Comparison of ENCODE assay signal across 8 cellular contexts in the genomic region with DNA sequence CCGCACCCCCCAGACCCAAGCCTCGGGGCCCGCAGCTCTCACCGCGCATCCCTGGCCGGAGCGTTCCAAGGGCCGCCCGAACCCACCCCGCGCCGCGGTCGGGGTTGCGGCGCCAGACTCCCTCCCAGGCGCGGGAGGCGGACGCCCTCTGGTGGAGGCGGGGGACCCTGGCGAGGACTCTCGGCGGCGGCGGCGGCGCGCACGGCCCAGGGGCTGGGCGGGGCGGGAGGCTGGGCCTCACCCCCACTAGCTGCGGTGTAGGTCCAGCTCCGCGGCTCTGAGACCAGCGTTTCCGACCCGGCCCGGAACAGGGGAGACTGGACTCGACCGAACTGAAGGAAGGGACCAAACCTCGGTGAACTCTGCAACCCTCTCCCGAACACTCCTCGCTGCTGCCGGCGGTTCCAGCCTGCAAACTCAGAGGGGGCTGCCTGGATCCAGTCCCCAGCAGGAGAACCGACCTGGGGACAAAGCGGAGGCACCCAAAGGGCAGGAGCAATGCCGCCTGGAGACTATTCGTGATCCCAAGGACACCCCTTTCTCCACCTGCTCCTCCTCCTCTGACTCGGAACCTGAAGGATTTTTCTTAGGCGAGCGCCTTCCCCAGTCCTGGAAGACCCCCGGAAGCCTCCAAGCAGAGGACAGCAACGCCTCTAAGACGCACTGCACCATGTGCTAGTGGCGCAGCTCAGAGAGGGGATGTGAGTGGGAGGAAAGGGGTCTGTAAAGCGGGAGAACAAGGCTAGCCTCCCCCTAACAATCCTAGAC. TPM values are rescaled to one million over a fixed set of nuclear protein-coding genes. Genes with fewer than 3 reads are reported as not detected.
DNase-seq lines count a peak whose midpoint lies in the region; ATAC-seq and TF ChIP-seq lines count a peak whose summit lies in the region.

No MANE protein-coding gene starts in this region.

- WGBS in ectodermal cell, 2 experiments: 1% methylated on average over 58 of the region's 58 CpGs

- H3K4me1 Mint-ChIP-seq in activated CD8-positive, alpha-beta T cell treated with anti-CD3 and anti-CD28 coated beads, Interleukin-2, amount 10 ng/mL, durations not matched to agents 7 days and 5 days (ENCODE audit: low read depth): peaks cover 22% of the 10 kb centered on the region

- peak overlapping the region; percentile 98 for H3K27ac Mint-ChIP-seq in activated CD8-positive, alpha-beta T cell treated with anti-CD3 and anti-CD28 coated beads, Interleukin-2, amount 10 ng/mL, durations not matched to agents 7 days and 5 days

- no peaks in the 10 kb centered on the region for H3K9me3 Mint-ChIP-seq in activated CD8-positive, alpha-beta T cell treated with anti-CD3 and anti-CD28 coated beads, Interleukin-2, amount 10 ng/mL, durations not matched to agents 7 days and 5 days (ENCODE audit: insufficient read depth)

- H3K36me3 ChIP-seq in BE2C: peaks cover 22% of the 10 kb centered on the region
- peaks cover 13% of the 10 kb centered on the region for H3K36me3 ChIP-seq in ectodermal cell (ENCODE audit: control insufficient read depth, insufficient read depth, low read length)

- peak; percentile 69 for ATAC-seq in HG03432 (IDR thresholded peaks at IDR 0.05; ENCODE audit: unreplicated experiment)
- ATAC-seq in activated CD8-positive, alpha-beta T cell treated with anti-CD3 and anti-CD28 coated beads, Interleukin-2, amount 10 ng/mL, durations not matched to agents 7 days and 5 days: peak; percentile 74

- DNase-seq in BE2C: peak; percentile 91
- peak; percentile 88 for DNase-seq in NCI-H82 (lab: John Stamatoyannopoulos, UW)
- DNase-seq in activated CD8-positive, alpha-beta T cell treated with anti-CD3 and anti-CD28 coated beads, Interleukin-2, amount 10 ng/mL, durations not matched to agents 7 days and 5 days: peak; percentile 90
- DNase-seq in lung microvascular endothelial cell (ENCODE audit: low read depth in 2 of 2): peak; percentile 85 to 89
- DNase-seq in stimulated activated CD4-positive, alpha-beta T cell treated with anti-CD3 and anti-CD28 coated beads, TNF-alpha, amount 100 ng/mL, for 4 hours (ENCODE audit: low read depth in 3 of 3): peak; percentile 73 to 90 (median 79)

- H3K4me3 Mint-ChIP-seq in activated CD8-positive, alpha-beta T cell treated with anti-CD3 and anti-CD28 coated beads, Interleukin-2, amount 10 ng/mL, durations not matched to agents 7 days and 5 days: peak overlapping the region; percentile 93

- H3K9me3 ChIP-seq in BE2C: no peaks in the 10 kb centered on the region
- no peaks in the 10 kb centered on the region for H3K9me3 ChIP-seq in ectodermal cell (ENCODE audit: control insufficient read depth, low read length)

- CTCF ChIA-PET in activated CD8-positive, alpha-beta T cell treated with anti-CD3 and anti-CD28 coated beads, Interleukin-2, amount 10 ng/mL, durations not matched to agents 7 days and 5 days (lab: Charles Lee): interaction anchor here (0.8 to 14.3 kb wide), 38 partner anchors 9 to 777 kb away, joined by 3 to 286 read pairs (median 6); partner anchors contain the start of genes BYSL, CCND3, MED20 and MRPS10

- H3K36me3 Mint-ChIP-seq in activated CD8-positive, alpha-beta T cell treated with anti-CD3 and anti-CD28 coated beads, Interleukin-2, amount 10 ng/mL, durations not matched to agents 7 days and 5 days (ENCODE audit: low read depth): peaks cover 25% of the 10 kb centered on the region

- peak; percentile 18 for TF ChIP-seq POLR2A in GM19099 (IDR thresholded peaks at IDR 0.05; ENCODE audit: extremely low read depth, insufficient read length, low read depth)

- peak; percentile 52 for TF ChIP-seq CTCF in BE2C (IDR thresholded peaks at IDR 0.05; ENCODE audit: low read depth, low read length)

- H3K4me1 ChIP-seq in BE2C (no peaks in the 10 kb centered on the region), ectodermal cell (ENCODE audit: control insufficient read depth, insufficient read depth, low read length) (no peaks in the 10 kb centered on the region)

- H3K4me3 ChIP-seq in BE2C (ENCODE audit: low read depth, low read length) (peak overlapping the region; percentile 97), ectodermal cell (ENCODE audit: insufficient read depth, low read depth, low read length) (peak overlapping the region; percentile 99)

- POLR2A ChIA-PET in activated CD8-positive, alpha-beta T cell treated with anti-CD3 and anti-CD28 coated beads, Interleukin-2, amount 10 ng/mL, durations not matched to agents 7 days and 5 days (lab: Charles Lee): interaction anchor here (0.7 to 3.5 kb wide), 13 partner anchors 9 to 264 kb away, joined by 3 to 33 read pairs (median 7); partner anchors contain the start of genes BYSL, MED20, TAF8 and USP49

- H3K27me3 ChIP-seq in BE2C (no peaks in the 10 kb centered on the region), ectodermal cell (ENCODE audit: control insufficient read depth, insufficient read depth, low read length, poor library complexity, severe bottlenecking) (peaks cover 16% of the 10 kb centered on the region)

- H3K27me3 Mint-ChIP-seq in activated CD8-positive, alpha-beta T cell treated with anti-CD3 and anti-CD28 coated beads, Interleukin-2, amount 10 ng/mL, durations not matched to agents 7 days and 5 days (ENCODE audit: low read depth): peaks cover 9% of the 10 kb centered on the region

- peak overlapping the region; percentile 88 for H3K27ac ChIP-seq in ectodermal cell (ENCODE audit: insufficient read depth, low read depth, low read length, poor library complexity, severe bottlenecking)

RNA-seq across cellular contexts. Expression of gene TOMM6, which starts 0.9 kb away (rescaled TPM):
- polyA plus RNA-seq in BE2C (2012; ENCODE audit: insufficient read depth, insufficient read length, low read depth): 343 TPM
- 100 to 1,000 TPM; 215 to 218 TPM for total RNA-seq in activated CD8-positive, alpha-beta T cell treated with anti-CD3 and anti-CD28 coated beads, Interleukin-2, amount 10 ng/mL, durations not matched to agents 7 days and 5 days
- 220 TPM for polyA plus RNA-seq in ectodermal cell (2013, experiment 1 of 4)
- polyA plus RNA-seq in ectodermal cell (2013, experiment 2 of 4): 202 TPM
- polyA plus RNA-seq in ectodermal cell (2013, experiment 3 of 4): 246 TPM
- 264 TPM for polyA plus RNA-seq in ectodermal cell (2013, experiment 4 of 4)
- 42.5 and 61.2 TPM in 2 replicates for total RNA-seq in lung microvascular endothelial cell

RNA-seq across cellular contexts. Expression of gene PRICKLE4, which starts 6.1 kb away (rescaled TPM):
- not detected for polyA plus RNA-seq in BE2C (2012; ENCODE audit: insufficient read depth, insufficient read length, low read depth)
- under 1 TPM in 1 of 2 experiments, not detected in 1; 0.40 TPM for total RNA-seq in activated CD8-positive, alpha-beta T cell treated with anti-CD3 and anti-CD28 coated beads, Interleukin-2, amount 10 ng/mL, durations not matched to agents 7 days and 5 days
- 1.4 TPM for polyA plus RNA-seq in ectodermal cell (2013, experiment 1 of 4)
- not detected for polyA plus RNA-seq in ectodermal cell (2013, experiment 2 of 4)
- polyA plus RNA-seq in ectodermal cell (2013, experiment 3 of 4): not detected
- polyA plus RNA-seq in ectodermal cell (2013, experiment 4 of 4): 1.1 TPM
- total RNA-seq in lung microvascular endothelial cell: 5.2 and 6.7 TPM in 2 replicates

RNA-seq across cellular contexts. Expression of gene FRS3, which starts 6.9 kb away (rescaled TPM):
- 22.2 TPM for polyA plus RNA-seq in BE2C (2012; ENCODE audit: insufficient read depth, insufficient read length, low read depth)
- total RNA-seq in activated CD8-positive, alpha-beta T cell treated with anti-CD3 and anti-CD28 coated beads, Interleukin-2, amount 10 ng/mL, durations not matched to agents 7 days and 5 days: 1 to 10 TPM; 5.1 to 7.0 TPM
- polyA plus RNA-seq in ectodermal cell (2013, experiment 1 of 4): 9.0 TPM
- polyA plus RNA-seq in ectodermal cell (2013, experiment 2 of 4): 6.5 TPM
- polyA plus RNA-seq in ectodermal cell (2013, experiment 3 of 4): 6.0 TPM
- 8.7 TPM for polyA plus RNA-seq in ectodermal cell (2013, experiment 4 of 4)
- 0.60 and 0.65 TPM in 2 replicates for total RNA-seq in lung microvascular endothelial cell

RNA-seq across cellular contexts. Expression of gene PGC, which starts 39.4 kb away (rescaled TPM):
- not detected for polyA plus RNA-seq in BE2C (2012; ENCODE audit: insufficient read depth, insufficient read length, low read depth)
- total RNA-seq in activated CD8-positive, alpha-beta T cell treated with anti-CD3 and anti-CD28 coated beads, Interleukin-2, amount 10 ng/mL, durations not matched to agents 7 days and 5 days: not detected
- not detected for polyA plus RNA-seq in ectodermal cell (2013, experiment 1 of 4)
- not detected for polyA plus RNA-seq in ectodermal cell (2013, experiment 2 of 4)
- polyA plus RNA-seq in ectodermal cell (2013, experiment 3 of 4): not detected
- polyA plus RNA-seq in ectodermal cell (2013, experiment 4 of 4): not detected
- total RNA-seq in lung microvascular endothelial cell: not detected in 2 replicates

RNA-seq across cellular contexts. Expression of gene TFEB, which starts 51.2 kb away (rescaled TPM):
- 41.5 TPM for polyA plus RNA-seq in BE2C (2012; ENCODE audit: insufficient read depth, insufficient read length, low read depth)
- 10 to 100 TPM; 18.5 to 21.2 TPM for total RNA-seq in activated CD8-positive, alpha-beta T cell treated with anti-CD3 and anti-CD28 coated beads, Interleukin-2, amount 10 ng/mL, durations not matched to agents 7 days and 5 days
- polyA plus RNA-seq in ectodermal cell (2013, experiment 1 of 4): 2.0 TPM
- 1.4 TPM for polyA plus RNA-seq in ectodermal cell (2013, experiment 2 of 4)
- polyA plus RNA-seq in ectodermal cell (2013, experiment 3 of 4): 0.85 TPM
- 1.9 TPM for polyA plus RNA-seq in ectodermal cell (2013, experiment 4 of 4)
- total RNA-seq in lung microvascular endothelial cell: 5.0 and 6.0 TPM in 2 replicates

Comparison
In these comparisons a context has a peak if more than half of its experiments do, and no peak if none do; other contexts are left out.
1. Peak in every context shown above with its lines: DNase-seq, ATAC-seq, H3K4me3 ChIP-seq and H3K27ac ChIP-seq.